Comparison of ENCODE assay signal across 9 cellular contexts in genomic region chrX:21725498-21725897, GRCh38. TPM values are rescaled to one million over a fixed set of nuclear protein-coding genes. Genes with fewer than 3 reads are reported as not detected.
A peak's percentile ranks its signal among the peaks of the same experiment; 100 is the strongest.
DNase-seq lines count a peak whose midpoint lies in the region; ATAC-seq, FAIRE-seq and TF ChIP-seq lines count a peak whose summit lies in the region.
"Had no signal": no experiment of that assay in that cellular context is flagged by ENCODE, and none has a peak within 500 bp of the region (broad histone marks: within the 10 kb centered on the region; RNA-seq: fewer than 3 reads in every experiment).

No MANE protein-coding gene starts in this region.

- no peak overlapping the region for H3K9ac ChIP-seq in PC-3 (ENCODE audit: low read length)

- H3K27ac ChIP-seq in AG04450 (ENCODE audit: low read depth, low read length) (no peak overlapping the region), PC-3 (ENCODE audit: low read length) (no peak overlapping the region), substantia nigra (ENCODE audit: low read depth, low read length, poor library complexity, severe bottlenecking) (no peak overlapping the region)

- no peak overlapping the region for H3K4me3 ChIP-seq in AG04450 (ENCODE audit: low read depth, low read length)
- no peak overlapping the region for H3K4me3 ChIP-seq in HFF-Myc (replicated peaks; ENCODE audit: low read depth, low read length)
- no peak overlapping the region for H3K4me3 ChIP-seq in PC-3 (ENCODE audit: low read length)

- H3F3A ChIP-seq in PC-3 (ENCODE audit: low read length, unreplicated experiment) = no peaks in the 10 kb centered on the region

- H2AFZ ChIP-seq in PC-3 (ENCODE audit: low read length) = no peak overlapping the region

- no peaks in the 10 kb centered on the region for H3K27me3 ChIP-seq in AG04450 (ENCODE audit: control insufficient read depth, insufficient read depth, low read length)
- H3K27me3 ChIP-seq in PC-3 (ENCODE audit: low read length) = no peaks in the 10 kb centered on the region

- TF ChIP-seq CTCF in AG04450 (IDR thresholded peaks at IDR 0.05; ENCODE audit: low read depth, low read length) = peak; percentile 57
- TF ChIP-seq CTCF in HFF-Myc (IDR thresholded peaks at IDR 0.05; ENCODE audit: low read depth, low read length, missing control alignments) = peak; percentile 40
- peak; percentile 77 for TF ChIP-seq CTCF in PC-3 (conservative IDR thresholded peaks at IDR 0.05; ENCODE audit: low read depth, low read length)

- POLR2A ChIA-PET in AG04450 (lab: Yijun Ruan, JAX) = no interaction called here
- POLR2A ChIA-PET in PC-3 (lab: Charles Lee; ENCODE audit: unreplicated experiment) = no interaction called here

- no peaks in the 10 kb centered on the region for H4K20me1 ChIP-seq in PC-3 (ENCODE audit: low read length)

- FAIRE-seq in GM12892 (lab: Jason Lieb, UNC) = no peak

- H3K9me2 ChIP-seq in PC-3 (replicated peaks; ENCODE audit: low read length) = no peaks in the 10 kb centered on the region

- no peak for TF ChIP-seq POLR2A in GM12892 (IDR thresholded peaks at IDR 0.05; ENCODE audit: low read depth, low read length)

- no peaks in the 10 kb centered on the region for H3K79me2 ChIP-seq in PC-3 (ENCODE audit: low read length)

- DNase-seq in AG04450 (ENCODE audit: low read depth, low spot score) (peak; percentile 33), HFF-Myc (ENCODE audit: extremely low read depth, low read depth) (no peak), PC-3 (peak; percentile 66), iPS-NIHi11 (ENCODE audit: low spot score) (peak; percentile 25), substantia nigra (lab: John Stamatoyannopoulos, UW) (no peak), GM12892 (ENCODE audit: insufficient read length) (no peak)
- DNase-seq in activated naive CD4-positive, alpha-beta T cell (lab: John Stamatoyannopoulos, UW) = no peak
- no peak for DNase-seq in activated effector memory CD4-positive, alpha-beta T cell treated with Interleukin-2 at 50 U/mL for 16 hours
- DNase-seq: effector memory CD8-positive, alpha-beta T cell had no signal

- H3K4me1 ChIP-seq in PC-3 (ENCODE audit: insufficient read depth, low read length) = no peaks in the 10 kb centered on the region

- no peaks in the 10 kb centered on the region for H3K36me3 ChIP-seq in PC-3 (ENCODE audit: low read depth, low read length)

- intact Hi-C loops in PC-3 (cut with micrococcal nuclease) = loop anchor here (1.0 to 10.0 kb wide), 4 partner anchors 101 to 1195 kb away; no protein-coding TSS in a partner anchor

- no peak overlapping the region for H3K4me2 ChIP-seq in PC-3 (ENCODE audit: low read length)

- CTCF ChIA-PET in AG04450 (lab: Charles Lee) (interaction anchor here (1.0 to 1.6 kb wide), 6 partner anchors 8 to 1199 kb away, joined by 3 to 31 read pairs (median 4); no protein-coding TSS in a partner anchor), PC-3 (lab: Charles Lee) (interaction anchor here (0.7 to 0.8 kb wide), 3 partner anchors 109 to 250 kb away, joined by 3 to 5 read pairs (median 3); no protein-coding TSS in a partner anchor)

- no TSS peak for BruUV-seq in PC-3 (replicated peaks; lab: Mats Ljungman, UMichigan)

- no peaks in the 10 kb centered on the region for H3K9me3 ChIP-seq in AG04450 (ENCODE audit: control insufficient read depth, insufficient read depth, low read length)
- no peaks in the 10 kb centered on the region for H3K9me3 ChIP-seq in PC-3 (ENCODE audit: low read length)

- ATAC-seq in PC-3 = peak; percentile 56
- ATAC-seq: effector memory CD8-positive, alpha-beta T cell had no signal

RNA-seq across cellular contexts. Expression of gene SMPX, which starts 32.4 kb away (rescaled TPM):
- polyA plus RNA-seq in AG04450 (2011; rRNA removed) = not detected in 2 replicates
- not detected in 2 replicates for polyA minus RNA-seq in AG04450 (2011; rRNA and poly(A)+ RNA removed)
- total RNA-seq in PC-3 (2014; rRNA removed) = not detected in 2 replicates
- not detected for polyA plus RNA-seq in GM12892 (2012; ENCODE audit: missing spikeins)

Comparison
In these comparisons a context has a peak if more than half of its experiments do, and no peak if none do; other contexts are left out.
1. DNase-seq: peak in AG04450 (single experiment), PC-3 (single experiment) and iPS-NIHi11 (single experiment); none in HFF-Myc (single experiment), activated naive CD4-positive, alpha-beta T cell (0 of 4), substantia nigra (0 of 49), GM12892 (single experiment) and activated effector memory CD4-positive, alpha-beta T cell treated with Interleukin-2 at 50 U/mL for 16 hours (single experiment).
2. Peak in every context shown above with its lines, with median percentiles within 50 percentile points of each other: CTCF ChIP-seq.